8 cellular contexts compared by ENCODE assay signal in genomic region chr16:80932725-80933124, GRCh38.
A peak's percentile ranks its signal among the peaks of the same experiment; 100 is the strongest.
DNase-seq lines count a peak whose midpoint lies in the region; ATAC-seq and TF ChIP-seq lines count a peak whose summit lies in the region.

No MANE protein-coding gene starts in this region.

- 76% methylated on average over 22 of the region's 22 CpGs for WGBS in hepatocyte (ENCODE audit: low lambda C conversion rate, missing lambda C conversion rate)

- TF ChIP-seq CTCF in hepatocyte (IDR thresholded peaks at IDR 0.05; ENCODE audit: poor library complexity): no peak

- H3K36me3 ChIP-seq in hepatocyte (replicated peaks; ENCODE audit: insufficient read depth, low read depth): no peaks in the 10 kb centered on the region

- peaks cover 6% of the 10 kb centered on the region for H3K4me1 ChIP-seq in hepatocyte (ENCODE audit: insufficient read depth)

- H3K79me2 ChIP-seq in hepatocyte: no peaks in the 10 kb centered on the region

- H3K4me3 ChIP-seq in hepatocyte (peak overlapping the region; percentile 32), skin epidermis (peak overlapping the region; percentile 6 to 37 (median 20))

- peak; percentile 83 for DNase-seq in HK-2 (ENCODE audit: unreplicated experiment)
- no peak for DNase-seq in hepatocyte (ENCODE audit: low spot score)
- no peak for DNase-seq in germinal center (ENCODE audit: low spot score)
- no peak for DNase-seq in activated gamma-delta T cell treated with Interleukin-2 at 50 U/mL for 16 hours

- H3K9me2 ChIP-seq in hepatocyte (replicated peaks; ENCODE audit: insufficient read depth): no peaks in the 10 kb centered on the region

- no peaks in the 10 kb centered on the region for H3K9me3 ChIP-seq in hepatocyte (ENCODE audit: low read depth)

- H2AFZ ChIP-seq in hepatocyte: peak overlapping the region; percentile 76

- H3K27ac ChIP-seq in angular gyrus (ENCODE audit: low read depth, low read length): peak overlapping the region; percentile 85
- H3K27ac ChIP-seq in hepatocyte: peak overlapping the region; percentile 71
- peak overlapping the region in 17 of 21 experiments; percentile 40 to 89 (median 72) for H3K27ac ChIP-seq in skin epidermis

- ATAC-seq in GM19351 (IDR thresholded peaks at IDR 0.05; ENCODE audit: unreplicated experiment) (no peak), GM19455 (IDR thresholded peaks at IDR 0.05; ENCODE audit: unreplicated experiment) (no peak)

- H4K20me1 ChIP-seq in hepatocyte (ENCODE audit: insufficient read depth, poor library complexity, severe bottlenecking): no peaks in the 10 kb centered on the region

- peaks cover 2% of the 10 kb centered on the region for H3K27me3 ChIP-seq in hepatocyte

- peak overlapping the region; percentile 89 for H3K4me2 ChIP-seq in hepatocyte
